8 cellular contexts compared by ENCODE assay signal in the genomic region with DNA sequence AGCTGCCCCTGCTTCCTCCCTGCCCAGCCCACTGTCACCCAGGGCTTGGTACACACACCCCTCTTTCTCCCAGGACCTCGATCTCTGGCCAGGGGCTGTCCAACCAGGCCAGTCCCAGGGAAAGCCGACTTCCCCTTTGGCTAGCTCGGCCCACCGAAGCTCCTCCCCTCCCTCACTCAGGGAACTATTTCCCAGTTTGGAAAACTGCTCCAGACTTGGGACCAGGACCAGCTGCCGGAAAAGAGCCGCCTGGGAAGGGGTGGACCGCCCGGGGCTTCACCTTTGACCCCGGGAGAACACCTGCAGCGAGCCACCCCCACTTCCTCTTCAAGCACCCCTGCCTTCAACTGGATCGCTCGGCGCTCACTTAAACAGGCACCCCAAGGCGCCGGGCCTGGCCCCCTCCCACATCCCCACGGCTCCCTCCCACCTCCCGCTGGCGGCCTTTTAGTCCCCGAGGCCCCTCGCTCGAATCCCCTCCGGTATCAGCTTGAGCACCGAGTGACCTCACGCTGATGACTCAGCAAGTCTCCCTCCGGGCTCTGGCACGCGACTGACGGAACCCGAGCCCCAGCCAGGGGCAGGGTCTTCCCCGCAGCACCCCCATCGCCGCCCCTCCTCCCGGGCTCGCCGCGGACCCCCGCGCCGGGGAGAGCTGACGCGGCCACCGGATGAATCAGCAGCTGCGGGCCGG. TPM values are rescaled to one million over a fixed set of nuclear protein-coding genes. Genes with fewer than 3 reads are reported as not detected.
DNase-seq lines count a peak whose midpoint lies in the region; ATAC-seq and TF ChIP-seq lines count a peak whose summit lies in the region.

No MANE protein-coding gene starts in this region.

- ATAC-seq in HG02852 (IDR thresholded peaks at IDR 0.05; ENCODE audit: unreplicated experiment), result peak; percentile 18

- H3K27ac ChIP-seq in OCI-LY3 (ENCODE audit: low read length) (peak overlapping the region; percentile 69), esophagus (ENCODE audit: low read depth in 2 of 2, low read length in 1 of 2) (peak overlapping the region; percentile 95 to 98), muscle layer of colon (ENCODE audit: low read depth, low read length) (peak overlapping the region; percentile 97)

- H4K20me1 ChIP-seq in OCI-LY3 (ENCODE audit: insufficient read depth, low read length), result peaks cover 24% of the 10 kb centered on the region

- H2AFZ ChIP-seq in OCI-LY3 (ENCODE audit: low read depth, low read length), result no peak overlapping the region

- peak overlapping the region; percentile 74 for H3K4me2 ChIP-seq in OCI-LY3 (ENCODE audit: low read length)

- H3K36me3 ChIP-seq in OCI-LY3 (replicated peaks; ENCODE audit: low read depth, low read length), result no peaks in the 10 kb centered on the region
- H3K36me3 ChIP-seq in esophagus (ENCODE audit: control insufficient read depth in 2 of 2, insufficient read depth in 2 of 2, low read length in 1 of 2), result peaks cover 0 to 12% of the 10 kb centered on the region in 2 donors
- H3K36me3 ChIP-seq in muscle layer of colon (ENCODE audit: insufficient read depth, low read length), result peaks cover 7% of the 10 kb centered on the region

- H3K4me3 ChIP-seq in OCI-LY3 (ENCODE audit: low read length), result peak overlapping the region; percentile 95
- H3K4me3 ChIP-seq in esophagus (ENCODE audit: low read depth in 1 of 2, low read length in 2 of 2), result peak overlapping the region; percentile 73 to 83
- peak overlapping the region; percentile 80 to 96 for H3K4me3 ChIP-seq in muscle layer of colon (ENCODE audit: low read depth in 1 of 2, low read length in 2 of 2)

- H3K79me2 ChIP-seq in OCI-LY3 (ENCODE audit: low read length), result peaks cover 64% of the 10 kb centered on the region

- TF ChIP-seq CTCF in GM10266 (IDR thresholded peaks at IDR 0.05; ENCODE audit: control insufficient read depth, insufficient read depth, low read depth, missing control alignments) (no peak), OCI-LY3 (IDR thresholded peaks at IDR 0.05; ENCODE audit: low read depth, low read length) (no peak)

- WGBS in esophagus, 2 donors, result 0 to 1% methylated on average over 44 of the region's 44 CpGs

- H3K9me3 ChIP-seq in OCI-LY3 (ENCODE audit: insufficient read depth, low read length) (no peaks in the 10 kb centered on the region), esophagus (ENCODE audit: control insufficient read depth in 2 of 2, insufficient read depth in 1 of 2, low read depth in 1 of 2, low read length in 1 of 2) (no peaks in the 10 kb centered on the region), muscle layer of colon (ENCODE audit: low read length) (no peaks in the 10 kb centered on the region)

- DNase-seq in GM10266 (ENCODE audit: extremely low spot score) (peak; percentile 85), activated T-cell treated with anti-CD3 and anti-CD28 coated beads for 4 hours (peak; percentile 56), NK-92 (lab: John Stamatoyannopoulos, UW; ENCODE audit: unreplicated experiment) (no peak)
- peak; percentile 25 to 55 (median 36) for DNase-seq in stimulated activated naive CD4-positive, alpha-beta T cell (lab: John Stamatoyannopoulos, UW)

- peaks cover 13% of the 10 kb centered on the region; the same call in 1 of the 2 replicates for H3K4me1 ChIP-seq in OCI-LY3 (ENCODE audit: low read length)
- peaks cover 22 to 35% of the 10 kb centered on the region in 2 donors for H3K4me1 ChIP-seq in esophagus (ENCODE audit: control insufficient read depth in 2 of 2, insufficient read depth in 2 of 2, low read length in 1 of 2)
- peaks cover 44% of the 10 kb centered on the region for H3K4me1 ChIP-seq in muscle layer of colon (ENCODE audit: insufficient read depth, low read length)

- H3K27me3 ChIP-seq in OCI-LY3 (ENCODE audit: low read depth, low read length) (no peaks in the 10 kb centered on the region), esophagus (ENCODE audit: control insufficient read depth in 1 of 2, insufficient read depth in 2 of 2, low read length in 2 of 2) (no peaks in the 10 kb centered on the region), muscle layer of colon (ENCODE audit: control insufficient read depth in 1 of 2, insufficient read depth in 2 of 2, low read length in 2 of 2) (peaks cover 0 to 12% of the 10 kb centered on the region in 2 donors)

- H3K9ac ChIP-seq in OCI-LY3 (ENCODE audit: low read length) (peak overlapping the region; percentile 86), muscle layer of colon (ENCODE audit: low read length) (peak overlapping the region; percentile 58)

RNA-seq across cellular contexts. Expression of a gene that starts 0.9 kb away (rescaled TPM):
- polyA plus RNA-seq in esophagus, result 10 to 100 TPM; 10.3 to 11.9 TPM

RNA-seq across cellular contexts. Expression of a gene that starts 8.6 kb away (rescaled TPM):
- polyA plus RNA-seq in esophagus, result 10 to 100 TPM; 64.9 to 84.0 TPM

RNA-seq across cellular contexts. Expression of a gene that starts 10.5 kb away (rescaled TPM):
- 10 to 100 TPM in 1 of 2 donors, 1 to 10 TPM in 1; 6.5 to 18.1 TPM for polyA plus RNA-seq in esophagus

RNA-seq across cellular contexts. Expression of a gene that starts 15.4 kb away (rescaled TPM):
- polyA plus RNA-seq in esophagus, result 10 to 100 TPM; 23.1 to 46.5 TPM

RNA-seq across cellular contexts. Expression of a gene that starts 20.4 kb away (rescaled TPM):
- not detected for polyA plus RNA-seq in esophagus
